ENCODE assay signal across 26 cellular contexts in the genomic region with DNA sequence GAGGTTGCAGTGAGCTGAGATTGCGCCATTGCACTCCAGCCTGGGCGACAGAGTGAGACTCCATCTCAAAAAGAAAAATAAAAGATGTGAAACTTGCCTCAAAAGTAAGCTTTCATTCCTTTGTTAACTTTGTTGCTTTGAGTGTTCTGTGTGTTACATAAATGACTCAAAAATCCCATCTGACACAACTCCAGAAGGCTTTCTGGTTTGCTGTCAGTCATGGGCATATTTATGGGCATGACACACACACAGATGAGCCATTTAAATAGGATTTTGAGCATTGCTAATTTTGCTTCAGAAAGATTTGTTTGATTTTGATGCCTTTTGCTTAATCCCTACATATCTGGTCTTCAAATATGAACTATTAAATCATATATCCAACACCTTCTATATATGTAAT.
A peak's percentile ranks its signal among the peaks of the same experiment; 100 is the strongest.
DNase-seq lines count a peak whose midpoint lies in the region; ATAC-seq and TF ChIP-seq lines count a peak whose summit lies in the region.
"Had no signal": no experiment of that assay in that cellular context is flagged by ENCODE, and none has a peak within 500 bp of the region (broad histone marks: within the 10 kb centered on the region; RNA-seq: fewer than 3 reads in every experiment).

No MANE protein-coding gene starts in this region.

- POLR2A ChIA-PET in activated CD4-positive, alpha-beta memory T cell treated with anti-CD3 and anti-CD28 coated beads, Interleukin-2, amount 10 ng/mL, durations not matched to agents 7 days and 5 days (lab: Charles Lee), result no interaction called here

- CTCF ChIA-PET in activated CD4-positive, alpha-beta memory T cell treated with anti-CD3 and anti-CD28 coated beads, Interleukin-2, amount 10 ng/mL, durations not matched to agents 7 days and 5 days (lab: Charles Lee), result interaction anchor here (0.6 kb wide), 1 partner anchor 87 kb away, joined by 6 read pairs; no protein-coding TSS in a partner anchor

- no peaks in the 10 kb centered on the region for H3K27me3 ChIP-seq in WERI-Rb-1 (ENCODE audit: insufficient read depth, low read depth, severe bottlenecking)
- H3K27me3 ChIP-seq: SJCRH30 had no signal

- no peaks in the 10 kb centered on the region for H3K4me1 Mint-ChIP-seq in activated CD4-positive, alpha-beta memory T cell treated with anti-CD3 and anti-CD28 coated beads, Interleukin-2, amount 10 ng/mL, durations not matched to agents 7 days and 5 days

- H3K9me3 ChIP-seq in WERI-Rb-1 (ENCODE audit: severe bottlenecking), result no peaks in the 10 kb centered on the region
- H3K9me3 ChIP-seq: SJCRH30 had no signal

- DNase-seq in Ammon's horn (ENCODE audit: low spot score) (peak; percentile 35), M059J (ENCODE audit: low read depth) (peak; percentile 25), amniotic epithelial cell (ENCODE audit: low read depth) (peak; percentile 53), foreskin fibroblast (peak; percentile 14 to 34), SIG-M5 treated with dmso at 0.1 percent for 504 hours (lab: John Stamatoyannopoulos, UW; ENCODE audit: unreplicated experiment) (no peak), WERI-Rb-1 (no peak)
- no peak for DNase-seq in activated CD4-positive, alpha-beta memory T cell treated with anti-CD3 and anti-CD28 coated beads, Interleukin-2, amount 10 ng/mL, durations not matched to agents 7 days and 5 days
- DNase-seq: AML-193; C1 segment of cervical spinal cord; CD8-positive, alpha-beta T cell; DMS 273 treated with DMSO at 0.1 percent for 48 hours; DMS79; GF-D8; KBM-7; NCI-H1092 treated with DMSO at 0.1 percent for 48 hours; NCI-H1436; NCI-H187; NCI-H2081 treated with DMSO at 0.1 percent for 48 hours; NCI-H2171; NCI-H226; NCI-H510A; NCI-H69; SJCRH30 had no signal

- no peak overlapping the region for H3K27ac ChIP-seq in WERI-Rb-1
- H3K27ac ChIP-seq: SJCRH30 had no signal

- no peaks in the 10 kb centered on the region for H3K27me3 Mint-ChIP-seq in activated CD4-positive, alpha-beta memory T cell treated with anti-CD3 and anti-CD28 coated beads, Interleukin-2, amount 10 ng/mL, durations not matched to agents 7 days and 5 days

- H3K4me3 ChIP-seq in foreskin fibroblast (ENCODE audit: low read depth in 1 of 2, low read length in 2 of 2) (no peak overlapping the region), WERI-Rb-1 (ENCODE audit: low read depth, low read length) (no peak overlapping the region)
- H3K4me3 ChIP-seq: SJCRH30 had no signal

- H3K9me3 Mint-ChIP-seq in activated CD4-positive, alpha-beta memory T cell treated with anti-CD3 and anti-CD28 coated beads, Interleukin-2, amount 10 ng/mL, durations not matched to agents 7 days and 5 days, result no peaks in the 10 kb centered on the region
- H3K9me3 Mint-ChIP-seq: CD8-positive, alpha-beta T cell had no signal

- TF ChIP-seq CTCF in foreskin fibroblast (IDR thresholded peaks at IDR 0.05; ENCODE audit: low read depth, low read length) (no peak), WERI-Rb-1 (IDR thresholded peaks at IDR 0.05; ENCODE audit: low read depth, low read length) (no peak)

- no peak overlapping the region for H3K27ac Mint-ChIP-seq in activated CD4-positive, alpha-beta memory T cell treated with anti-CD3 and anti-CD28 coated beads, Interleukin-2, amount 10 ng/mL, durations not matched to agents 7 days and 5 days
- H3K27ac Mint-ChIP-seq: CD8-positive, alpha-beta T cell had no signal

- H3K36me3 Mint-ChIP-seq in activated CD4-positive, alpha-beta memory T cell treated with anti-CD3 and anti-CD28 coated beads, Interleukin-2, amount 10 ng/mL, durations not matched to agents 7 days and 5 days (ENCODE audit: low read depth), result no peaks in the 10 kb centered on the region
- H3K36me3 Mint-ChIP-seq: CD8-positive, alpha-beta T cell had no signal

- no peak for ATAC-seq in HG03354 (IDR thresholded peaks at IDR 0.05; ENCODE audit: poor library complexity, severe bottlenecking, unreplicated experiment)
- ATAC-seq: CD8-positive, alpha-beta T cell; Panc1; SK-N-SH treated with all-trans-retinoic acid at 6 μM for 48 hours had no signal

- no peak overlapping the region for H3K4me3 Mint-ChIP-seq in activated CD4-positive, alpha-beta memory T cell treated with anti-CD3 and anti-CD28 coated beads, Interleukin-2, amount 10 ng/mL, durations not matched to agents 7 days and 5 days
- H3K4me3 Mint-ChIP-seq: CD8-positive, alpha-beta T cell had no signal

- H3K36me3 ChIP-seq in WERI-Rb-1, result no peaks in the 10 kb centered on the region
- H3K36me3 ChIP-seq: SJCRH30 had no signal

Comparison
In these comparisons a context has a peak if more than half of its experiments do, and no peak if none do; other contexts are left out.
1. DNase-seq: peak in Ammon's horn (single experiment), M059J (single experiment), amniotic epithelial cell (single experiment) and foreskin fibroblast (2 of 2); none in SIG-M5 treated with dmso at 0.1 percent for 504 hours (single experiment), activated CD4-positive, alpha-beta memory T cell treated with anti-CD3 and anti-CD28 coated beads, Interleukin-2, amount 10 ng/mL, durations not matched to agents 7 days and 5 days (single experiment) and WERI-Rb-1 (single experiment).